ENCODE assay signal across 11 cellular contexts in genomic region chr6:158784505-158784904, GRCh38. TPM values are rescaled to one million over a fixed set of nuclear protein-coding genes. Genes with fewer than 3 reads are reported as not detected.
DNase-seq lines count a peak whose midpoint lies in the region; ATAC-seq and FAIRE-seq lines count a peak whose summit lies in the region.
"Had no signal": no experiment of that assay in that cellular context is flagged by ENCODE, and none has a peak within 500 bp of the region (broad histone marks: within the 10 kb centered on the region; RNA-seq: fewer than 3 reads in every experiment).

No MANE protein-coding gene starts in this region.

- peaks cover 47% of the 10 kb centered on the region for H3K4me1 Mint-ChIP-seq in activated CD4-positive, alpha-beta T cell treated with anti-CD3 and anti-CD28 coated beads, Interleukin-2, amount 10 ng/mL, durations not matched to agents 7 days and 5 days

- no peak for FAIRE-seq in frontal cortex (lab: Jason Lieb, UNC)
- FAIRE-seq: A549 had no signal

- no peak overlapping the region for H3K4me3 Mint-ChIP-seq in activated CD4-positive, alpha-beta T cell treated with anti-CD3 and anti-CD28 coated beads, Interleukin-2, amount 10 ng/mL, durations not matched to agents 7 days and 5 days

- no peak for DNase-seq in activated CD4-positive, alpha-beta T cell treated with anti-CD3 and anti-CD28 coated beads, Interleukin-2, amount 10 ng/mL, durations not matched to agents 7 days and 5 days
- no peak for DNase-seq in activated CD4-positive, alpha-beta T cell treated with anti-CD3 and anti-CD28 coated beads, Interleukin-2, amount 50 U/mL, for 1 hour
- DNase-seq in RKO (ENCODE audit: low spot score) = peak; percentile 4
- DNase-seq in renal cortical epithelial cell (ENCODE audit: low read depth) = peak; percentile 81
- DNase-seq in frontal cortex (ENCODE audit: low spot score in 2 of 2) = no peak
- DNase-seq in DMS 273 treated with DMSO at 0.1 percent for 48 hours (lab: John Stamatoyannopoulos, UW) = no peak
- no peak for DNase-seq in T-helper 9 cell
- DNase-seq: activated CD4-positive, alpha-beta T cell treated with anti-CD3 and anti-CD28 coated beads, Interleukin-2, amount 50 U/mL, for 4 hours; NCI-H2029 treated with DMSO at 0.1 percent for 48 hours had no signal

- no peaks in the 10 kb centered on the region for H3K9me3 Mint-ChIP-seq in activated CD4-positive, alpha-beta T cell treated with anti-CD3 and anti-CD28 coated beads, Interleukin-2, amount 10 ng/mL, durations not matched to agents 7 days and 5 days

- ATAC-seq in esophagus mucosa = peak; percentile 30
- ATAC-seq: A549 had no signal

- peak overlapping the region; percentile 36 for H3K27ac Mint-ChIP-seq in activated CD4-positive, alpha-beta T cell treated with anti-CD3 and anti-CD28 coated beads, Interleukin-2, amount 10 ng/mL, durations not matched to agents 7 days and 5 days

- no peaks in the 10 kb centered on the region for H3K27me3 Mint-ChIP-seq in activated CD4-positive, alpha-beta T cell treated with anti-CD3 and anti-CD28 coated beads, Interleukin-2, amount 10 ng/mL, durations not matched to agents 7 days and 5 days

- POLR2A ChIA-PET in activated CD4-positive, alpha-beta T cell treated with anti-CD3 and anti-CD28 coated beads, Interleukin-2, amount 10 ng/mL, durations not matched to agents 7 days and 5 days (lab: Charles Lee) = no interaction called here

- H3K36me3 Mint-ChIP-seq in activated CD4-positive, alpha-beta T cell treated with anti-CD3 and anti-CD28 coated beads, Interleukin-2, amount 10 ng/mL, durations not matched to agents 7 days and 5 days (ENCODE audit: low read depth) = peaks cover 85% of the 10 kb centered on the region

- CTCF ChIA-PET in activated CD4-positive, alpha-beta T cell treated with anti-CD3 and anti-CD28 coated beads, Interleukin-2, amount 10 ng/mL, durations not matched to agents 7 days and 5 days (lab: Charles Lee) = interaction anchor here (0.6 to 1.7 kb wide), 4 partner anchors 12 to 37 kb away, joined by 3 to 4 read pairs (median 3); no protein-coding TSS in a partner anchor

RNA-seq across cellular contexts. Expression of gene EZR, which starts 34.7 kb away (rescaled TPM):
- 100 to 1,000 TPM; 201 to 210 TPM for total RNA-seq in activated CD4-positive, alpha-beta T cell treated with anti-CD3 and anti-CD28 coated beads, Interleukin-2, amount 10 ng/mL, durations not matched to agents 7 days and 5 days
- total RNA-seq in esophagus mucosa (368 TPM), renal cortical epithelial cell (307 and 456 TPM in 2 replicates), frontal cortex (114 TPM)

Comparison
In these comparisons a context has a peak if more than half of its experiments do, and no peak if none do; other contexts are left out.
1. DNase-seq: peak in RKO (single experiment) and renal cortical epithelial cell (single experiment); none in activated CD4-positive, alpha-beta T cell treated with anti-CD3 and anti-CD28 coated beads, Interleukin-2, amount 10 ng/mL, durations not matched to agents 7 days and 5 days (single experiment), activated CD4-positive, alpha-beta T cell treated with anti-CD3 and anti-CD28 coated beads, Interleukin-2, amount 50 U/mL, for 1 hour (single experiment), frontal cortex (0 of 2), DMS 273 treated with DMSO at 0.1 percent for 48 hours (single experiment) and T-helper 9 cell (single experiment).